In the genomic region with DNA sequence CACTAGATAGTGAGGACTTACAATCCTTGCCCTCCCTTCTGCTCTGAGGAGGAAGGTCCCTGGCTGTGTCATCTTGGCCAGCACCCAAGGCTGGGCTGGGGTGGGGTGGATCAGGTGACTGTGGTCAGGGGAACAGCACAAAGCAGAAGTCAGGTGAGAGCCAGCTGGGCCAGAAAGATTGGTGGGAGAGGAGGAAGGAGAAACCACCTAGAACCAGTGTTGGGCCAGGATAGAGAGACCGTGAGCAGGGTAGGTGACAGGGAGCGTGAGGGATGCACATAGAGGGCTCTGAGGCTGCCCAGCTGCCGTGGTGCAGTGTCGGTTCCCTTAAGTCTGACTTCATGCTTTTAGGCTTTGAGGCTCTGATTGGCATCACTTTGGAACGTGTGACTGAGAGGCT, we compare ENCODE assay signal across 8 cellular contexts.
DNase-seq lines count a peak whose midpoint lies in the region; ATAC-seq lines count a peak whose summit lies in the region.

No MANE protein-coding gene starts in this region.

- peak overlapping the region; percentile 46 for H3K27ac ChIP-seq in caudate nucleus (ENCODE audit: low read depth, low read length)

- ATAC-seq in GM21529 (IDR thresholded peaks at IDR 0.05; ENCODE audit: unreplicated experiment), result peak; percentile 70

- DNase-seq in EL (peak; percentile 22), MV-4-11 (lab: John Stamatoyannopoulos, UW) (peak; percentile 50), caudate nucleus (lab: John Stamatoyannopoulos, UW) (no peak), NCI-H187 (lab: John Stamatoyannopoulos, UW) (no peak), NCI-H774 (lab: John Stamatoyannopoulos, UW) (no peak), T1000 (lab: John Stamatoyannopoulos, UW) (no peak)
- peak; percentile 43 for DNase-seq in stimulated activated CD8-positive, alpha-beta memory T cell treated with anti-CD3 and anti-CD28 coated beads, Interleukin-4, amount 100 ng/mL, for 48 hours

Comparison
In these comparisons a context has a peak if more than half of its experiments do, and no peak if none do; other contexts are left out.
1. DNase-seq: peak in EL (single experiment), MV-4-11 (single experiment) and stimulated activated CD8-positive, alpha-beta memory T cell treated with anti-CD3 and anti-CD28 coated beads, Interleukin-4, amount 100 ng/mL, for 48 hours (single experiment); none in caudate nucleus (0 of 61), NCI-H187 (0 of 2), NCI-H774 (single experiment) and T1000 (single experiment).